Comparison of ENCODE assay signal across 30 cellular contexts in the genomic region with DNA sequence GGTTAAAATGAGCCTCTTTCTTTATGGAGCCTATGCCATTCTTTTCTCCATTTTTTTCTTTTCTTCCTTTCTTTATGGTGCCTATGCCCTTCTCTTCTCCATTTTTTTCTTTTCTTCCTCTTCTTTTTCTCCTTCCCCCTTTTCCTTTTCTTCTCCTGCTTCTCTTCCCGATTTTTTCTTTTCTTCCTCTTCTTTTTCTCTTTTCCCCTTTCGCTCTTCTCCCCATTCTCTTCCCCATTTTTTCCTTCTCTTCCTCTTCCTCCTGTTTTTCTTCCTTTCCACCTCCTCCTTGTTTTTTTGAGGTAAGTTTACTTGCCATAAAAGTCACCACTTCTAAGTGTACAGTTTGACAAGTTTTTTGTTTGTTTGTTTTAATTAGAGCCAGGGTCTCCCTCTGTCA.
"Had no signal": no experiment of that assay in that cellular context is flagged by ENCODE, and none has a peak within 500 bp of the region (broad histone marks: within the 10 kb centered on the region; RNA-seq: fewer than 3 reads in every experiment).

No MANE protein-coding gene starts in this region.

- H3K9me3 Mint-ChIP-seq: activated CD4-positive, alpha-beta memory T cell treated with anti-CD3 and anti-CD28 coated beads, Interleukin-2, amount 10 ng/mL, durations not matched to agents 7 days and 5 days; activated CD4-positive, alpha-beta T cell treated with anti-CD3 and anti-CD28 coated beads, Interleukin-2, amount 10 ng/mL, durations not matched to agents 7 days and 5 days; activated naive CD8-positive, alpha-beta T cell treated with anti-CD3 and anti-CD28 coated beads for 36 hours; activated naive CD8-positive, alpha-beta T cell treated with anti-CD3 and anti-CD28 coated beads, Interleukin-2, amount 50 U/mL, for 24 hours; activated T-cell treated with anti-CD3 and anti-CD28 coated beads, Interleukin-2, amount 50 U/mL, for 24 hours; activated T-cell treated with anti-CD3 and anti-CD28 coated beads, Interleukin-2, amount 50 U/mL, for 72 hours; effector memory CD8-positive, alpha-beta T cell had no signal

- H3K9me3 ChIP-seq: adrenal gland, body of pancreas, colonic mucosa, esophagus muscularis mucosa, gastroesophageal sphincter, heart right ventricle had no signal

- ATAC-seq: activated naive CD8-positive, alpha-beta T cell treated with anti-CD3 and anti-CD28 coated beads, Interleukin-2, amount 50 U/mL, for 24 hours; activated T-cell treated with anti-CD3 and anti-CD28 coated beads, Interleukin-2, amount 50 U/mL, for 72 hours; body of pancreas; effector memory CD8-positive, alpha-beta T cell; gastroesophageal sphincter; heart right ventricle; WTC11 had no signal

- H3K27me3 Mint-ChIP-seq: activated CD4-positive, alpha-beta memory T cell treated with anti-CD3 and anti-CD28 coated beads, Interleukin-2, amount 10 ng/mL, durations not matched to agents 7 days and 5 days; activated CD4-positive, alpha-beta T cell treated with anti-CD3 and anti-CD28 coated beads, Interleukin-2, amount 10 ng/mL, durations not matched to agents 7 days and 5 days; activated naive CD8-positive, alpha-beta T cell treated with anti-CD3 and anti-CD28 coated beads for 36 hours; activated naive CD8-positive, alpha-beta T cell treated with anti-CD3 and anti-CD28 coated beads, Interleukin-2, amount 50 U/mL, for 24 hours; activated T-cell treated with anti-CD3 and anti-CD28 coated beads, Interleukin-2, amount 50 U/mL, for 24 hours; effector memory CD8-positive, alpha-beta T cell had no signal

- H3K4me3 Mint-ChIP-seq: activated CD4-positive, alpha-beta memory T cell treated with anti-CD3 and anti-CD28 coated beads, Interleukin-2, amount 10 ng/mL, durations not matched to agents 7 days and 5 days; activated CD4-positive, alpha-beta T cell treated with anti-CD3 and anti-CD28 coated beads, Interleukin-2, amount 10 ng/mL, durations not matched to agents 7 days and 5 days; activated naive CD8-positive, alpha-beta T cell treated with anti-CD3 and anti-CD28 coated beads for 36 hours; activated naive CD8-positive, alpha-beta T cell treated with anti-CD3 and anti-CD28 coated beads, Interleukin-2, amount 50 U/mL, for 24 hours; activated T-cell treated with anti-CD3 and anti-CD28 coated beads, Interleukin-2, amount 50 U/mL, for 24 hours; activated T-cell treated with anti-CD3 and anti-CD28 coated beads, Interleukin-2, amount 50 U/mL, for 72 hours; effector memory CD8-positive, alpha-beta T cell; WTC11 had no signal

- H3K36me3 ChIP-seq: colonic mucosa had no signal

- H3K27me3 ChIP-seq: adrenal gland, body of pancreas, colonic mucosa, esophagus muscularis mucosa, gastroesophageal sphincter, heart right ventricle had no signal

- H3K4me1 Mint-ChIP-seq: activated CD4-positive, alpha-beta memory T cell treated with anti-CD3 and anti-CD28 coated beads, Interleukin-2, amount 10 ng/mL, durations not matched to agents 7 days and 5 days; activated CD4-positive, alpha-beta T cell treated with anti-CD3 and anti-CD28 coated beads, Interleukin-2, amount 10 ng/mL, durations not matched to agents 7 days and 5 days; activated naive CD8-positive, alpha-beta T cell treated with anti-CD3 and anti-CD28 coated beads for 36 hours; activated naive CD8-positive, alpha-beta T cell treated with anti-CD3 and anti-CD28 coated beads, Interleukin-2, amount 50 U/mL, for 24 hours; WTC11 had no signal

- H3K27ac ChIP-seq: adrenal gland, body of pancreas, colonic mucosa, esophagus muscularis mucosa, gastroesophageal sphincter, heart right ventricle had no signal

- H3K4me1 ChIP-seq: adrenal gland, body of pancreas, colonic mucosa, esophagus muscularis mucosa, gastroesophageal sphincter, heart right ventricle had no signal

- H3K4me3 ChIP-seq: adrenal gland, body of pancreas, colonic mucosa, esophagus muscularis mucosa, gastroesophageal sphincter, heart right ventricle had no signal

- H3K27ac Mint-ChIP-seq: activated CD4-positive, alpha-beta memory T cell treated with anti-CD3 and anti-CD28 coated beads, Interleukin-2, amount 10 ng/mL, durations not matched to agents 7 days and 5 days; activated CD4-positive, alpha-beta T cell treated with anti-CD3 and anti-CD28 coated beads, Interleukin-2, amount 10 ng/mL, durations not matched to agents 7 days and 5 days; activated naive CD8-positive, alpha-beta T cell treated with anti-CD3 and anti-CD28 coated beads for 36 hours; activated naive CD8-positive, alpha-beta T cell treated with anti-CD3 and anti-CD28 coated beads, Interleukin-2, amount 50 U/mL, for 24 hours; activated T-cell treated with anti-CD3 and anti-CD28 coated beads, Interleukin-2, amount 50 U/mL, for 24 hours; activated T-cell treated with anti-CD3 and anti-CD28 coated beads, Interleukin-2, amount 50 U/mL, for 72 hours; WTC11 had no signal

- DNase-seq: activated CD4-positive, alpha-beta memory T cell treated with anti-CD3 and anti-CD28 coated beads, Interleukin-2, amount 10 ng/mL, durations not matched to agents 7 days and 5 days; activated CD4-positive, alpha-beta T cell treated with anti-CD3 and anti-CD28 coated beads for 1 hour; activated CD4-positive, alpha-beta T cell treated with anti-CD3 and anti-CD28 coated beads for 4 hours; activated CD4-positive, alpha-beta T cell treated with anti-CD3 and anti-CD28 coated beads, Interleukin-2, amount 10 ng/mL, durations not matched to agents 7 days and 5 days; activated CD4-positive, alpha-beta T cell treated with anti-CD3 and anti-CD28 coated beads, Interleukin-2, amount 50 U/mL, for 4 hours; activated CD8-positive, alpha-beta memory T cell treated with anti-CD3 and anti-CD28 coated beads, Interleukin-2, amount 50 U/mL, for 48 hours; activated gamma-delta T cell; activated naive CD4-positive, alpha-beta T cell; activated naive CD4-positive, alpha-beta T cell treated with anti-CD3 and anti-CD28 coated beads, Interleukin-2, amount 50 U/mL, for 16 hours; activated naive CD8-positive, alpha-beta T cell treated with anti-CD3 and anti-CD28 coated beads for 36 hours; activated naive CD8-positive, alpha-beta T cell treated with anti-CD3 and anti-CD28 coated beads, Interleukin-2, amount 50 U/mL, for 24 hours; activated T-cell treated with anti-CD3 and anti-CD28 coated beads for 4 hours; activated T-cell treated with anti-CD3 and anti-CD28 coated beads, Interleukin-2, amount 50 U/mL, for 24 hours; activated T-cell treated with anti-CD3 and anti-CD28 coated beads, Interleukin-2, amount 50 U/mL, for 72 hours; adrenal gland; amygdala; aorta; body of pancreas; caudate nucleus; colonic mucosa; dermis blood vessel endothelial cell; effector CD4-positive, alpha-beta T cell; effector memory CD8-positive, alpha-beta T cell; erythroblast; foreskin melanocyte; heart right ventricle; T-helper 2 cell had no signal
